Comparison of ENCODE assay signal across 1 cellular context in the genomic region with DNA sequence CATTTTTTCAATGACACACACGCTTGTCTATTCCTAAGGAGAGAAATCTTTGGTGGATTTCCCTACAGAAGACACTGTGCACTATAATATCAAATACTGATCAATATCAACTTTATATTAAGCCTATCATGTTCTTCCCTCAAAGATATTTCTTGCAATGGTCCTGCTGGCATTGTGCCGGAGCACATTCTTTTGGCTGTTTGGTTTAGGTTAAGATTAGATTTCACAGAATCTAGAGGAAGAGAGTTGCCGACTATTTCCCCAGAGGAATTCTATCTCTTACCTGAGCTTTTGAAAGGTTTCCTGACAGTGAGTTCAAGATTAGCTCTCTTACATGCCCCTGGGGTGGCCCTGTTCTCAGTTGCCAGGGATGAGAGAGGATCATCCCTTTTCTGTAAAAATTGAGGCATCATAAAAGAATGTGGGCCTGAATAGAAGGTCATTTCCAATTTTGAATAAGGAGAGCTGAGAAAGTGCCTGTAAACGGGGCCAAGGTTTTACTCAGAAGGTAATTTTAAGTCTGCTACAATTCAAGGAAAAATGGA.
TF ChIP-seq lines count a peak whose summit lies in the region.

No MANE protein-coding gene starts in this region.

TF ChIP-seq in GM23338, 12 proteins besides CTCF, POLR2A, EP300 and RAD21 (continued from another document):
- TF ChIP-seq, protein P1, sequence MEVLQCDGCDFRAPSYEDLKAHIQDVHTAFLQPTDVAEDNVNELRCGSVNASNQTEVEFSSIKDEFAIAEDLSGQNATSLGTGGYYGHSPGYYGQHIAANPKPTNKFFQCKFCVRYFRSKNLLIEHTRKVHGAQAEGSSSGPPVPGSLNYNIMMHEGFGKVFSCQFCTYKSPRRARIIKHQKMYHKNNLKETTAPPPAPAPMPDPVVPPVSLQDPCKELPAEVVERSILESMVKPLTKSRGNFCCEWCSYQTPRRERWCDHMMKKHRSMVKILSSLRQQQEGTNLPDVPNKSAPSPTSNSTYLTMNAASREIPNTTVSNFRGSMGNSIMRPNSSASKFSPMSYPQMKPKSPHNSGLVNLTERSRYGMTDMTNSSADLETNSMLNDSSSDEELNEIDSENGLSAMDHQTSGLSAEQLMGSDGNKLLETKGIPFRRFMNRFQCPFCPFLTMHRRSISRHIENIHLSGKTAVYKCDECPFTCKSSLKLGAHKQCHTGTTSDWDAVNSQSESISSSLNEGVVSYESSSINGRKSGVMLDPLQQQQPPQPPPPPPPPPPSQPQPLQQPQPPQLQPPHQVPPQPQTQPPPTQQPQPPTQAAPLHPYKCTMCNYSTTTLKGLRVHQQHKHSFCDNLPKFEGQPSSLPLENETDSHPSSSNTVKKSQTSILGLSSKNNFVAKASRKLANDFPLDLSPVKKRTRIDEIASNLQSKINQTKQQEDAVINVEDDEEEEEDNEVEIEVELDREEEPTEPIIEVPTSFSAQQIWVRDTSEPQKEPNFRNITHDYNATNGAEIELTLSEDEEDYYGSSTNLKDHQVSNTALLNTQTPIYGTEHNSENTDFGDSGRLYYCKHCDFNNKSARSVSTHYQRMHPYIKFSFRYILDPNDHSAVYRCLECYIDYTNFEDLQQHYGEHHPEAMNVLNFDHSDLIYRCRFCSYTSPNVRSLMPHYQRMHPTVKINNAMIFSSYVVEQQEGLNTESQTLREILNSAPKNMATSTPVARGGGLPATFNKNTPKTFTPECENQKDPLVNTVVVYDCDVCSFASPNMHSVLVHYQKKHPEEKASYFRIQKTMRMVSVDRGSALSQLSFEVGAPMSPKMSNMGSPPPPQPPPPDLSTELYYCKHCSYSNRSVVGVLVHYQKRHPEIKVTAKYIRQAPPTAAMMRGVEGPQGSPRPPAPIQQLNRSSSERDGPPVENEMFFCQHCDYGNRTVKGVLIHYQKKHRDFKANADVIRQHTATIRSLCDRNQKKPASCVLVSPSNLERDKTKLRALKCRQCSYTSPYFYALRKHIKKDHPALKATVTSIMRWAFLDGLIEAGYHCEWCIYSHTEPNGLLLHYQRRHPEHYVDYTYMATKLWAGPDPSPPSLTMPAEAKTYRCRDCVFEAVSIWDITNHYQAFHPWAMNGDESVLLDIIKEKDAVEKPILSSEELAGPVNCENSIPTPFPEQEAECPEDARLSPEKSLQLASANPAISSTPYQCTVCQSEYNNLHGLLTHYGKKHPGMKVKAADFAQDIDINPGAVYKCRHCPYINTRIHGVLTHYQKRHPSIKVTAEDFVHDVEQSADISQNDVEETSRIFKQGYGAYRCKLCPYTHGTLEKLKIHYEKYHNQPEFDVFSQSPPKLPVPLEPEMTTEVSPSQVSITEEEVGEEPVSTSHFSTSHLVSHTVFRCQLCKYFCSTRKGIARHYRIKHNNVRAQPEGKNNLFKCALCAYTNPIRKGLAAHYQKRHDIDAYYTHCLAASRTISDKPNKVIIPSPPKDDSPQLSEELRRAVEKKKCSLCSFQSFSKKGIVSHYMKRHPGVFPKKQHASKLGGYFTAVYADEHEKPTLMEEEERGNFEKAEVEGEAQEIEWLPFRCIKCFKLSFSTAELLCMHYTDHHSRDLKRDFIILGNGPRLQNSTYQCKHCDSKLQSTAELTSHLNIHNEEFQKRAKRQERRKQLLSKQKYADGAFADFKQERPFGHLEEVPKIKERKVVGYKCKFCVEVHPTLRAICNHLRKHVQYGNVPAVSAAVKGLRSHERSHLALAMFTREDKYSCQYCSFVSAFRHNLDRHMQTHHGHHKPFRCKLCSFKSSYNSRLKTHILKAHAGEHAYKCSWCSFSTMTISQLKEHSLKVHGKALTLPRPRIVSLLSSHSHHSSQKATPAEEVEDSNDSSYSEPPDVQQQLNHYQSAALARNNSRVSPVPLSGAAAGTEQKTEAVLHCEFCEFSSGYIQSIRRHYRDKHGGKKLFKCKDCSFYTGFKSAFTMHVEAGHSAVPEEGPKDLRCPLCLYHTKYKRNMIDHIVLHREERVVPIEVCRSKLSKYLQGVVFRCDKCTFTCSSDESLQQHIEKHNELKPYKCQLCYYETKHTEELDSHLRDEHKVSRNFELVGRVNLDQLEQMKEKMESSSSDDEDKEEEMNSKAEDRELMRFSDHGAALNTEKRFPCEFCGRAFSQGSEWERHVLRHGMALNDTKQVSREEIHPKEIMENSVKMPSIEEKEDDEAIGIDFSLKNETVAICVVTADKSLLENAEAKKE (CRISPR knock-in tag; IDR thresholded peaks at IDR 0.05) = no peak
- TF ChIP-seq JUNB (IDR thresholded peaks at IDR 0.05; ENCODE audit: unreplicated experiment) = no peak
- TF ChIP-seq EZH2 (IDR thresholded peaks at IDR 0.05; ENCODE audit: low read depth, unreplicated experiment) = no peak
- no peak for TF ChIP-seq NANOG (IDR thresholded peaks at IDR 0.05; ENCODE audit: borderline replicate concordance)
- no peak for TF ChIP-seq EZH2phosphoT487 (IDR thresholded peaks at IDR 0.05; ENCODE audit: unreplicated experiment)
- TF ChIP-seq ZNF331 (CRISPR knock-in tag; IDR thresholded peaks at IDR 0.05; ENCODE audit: low read depth) = no peak
- TF ChIP-seq STAT1 (IDR thresholded peaks at IDR 0.05; ENCODE audit: unreplicated experiment) = no peak
- no peak for TF ChIP-seq ZNF114 (CRISPR knock-in tag; IDR thresholded peaks at IDR 0.05)
